18 cellular contexts compared by ENCODE assay signal in the genomic region with DNA sequence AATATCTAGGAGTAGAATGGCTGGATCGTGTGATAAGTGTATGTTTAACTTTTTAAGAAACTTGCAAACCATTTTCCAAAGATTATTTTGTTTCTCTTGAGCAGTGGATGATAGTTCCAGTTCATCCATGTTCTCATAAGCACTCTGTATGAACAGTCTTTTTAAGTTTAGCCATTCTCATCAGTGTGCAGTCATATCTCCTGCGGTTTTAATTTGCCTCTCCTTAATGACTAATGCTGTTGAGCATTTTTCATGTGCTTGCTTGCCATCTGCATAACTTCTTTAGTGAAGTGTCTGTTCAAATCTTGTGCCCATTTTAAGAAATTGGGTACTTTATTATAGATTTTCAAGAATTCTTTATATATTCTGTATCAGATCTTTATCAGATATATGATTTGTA. TPM values are rescaled to one million over a fixed set of nuclear protein-coding genes. Genes with fewer than 3 reads are reported as not detected.
DNase-seq lines count a peak whose midpoint lies in the region; ATAC-seq and TF ChIP-seq lines count a peak whose summit lies in the region.
"Had no signal": no experiment of that assay in that cellular context is flagged by ENCODE, and none has a peak within 500 bp of the region (broad histone marks: within the 10 kb centered on the region; RNA-seq: fewer than 3 reads in every experiment).

No MANE protein-coding gene starts in this region.

- H3K56ac ChIP-seq in IMR-90 (ENCODE audit: extremely low read depth, insufficient read depth, low read length): no peak overlapping the region

- no peak overlapping the region; the same call in 1 of the 2 replicates for H3K4me2 ChIP-seq in IMR-90 (ENCODE audit: low read depth, low read length)
- H3K4me2 ChIP-seq: hepatocyte had no signal

- H3K9me3 ChIP-seq in IMR-90 (ENCODE audit: control insufficient read depth, insufficient read depth, low read length) (no peaks in the 10 kb centered on the region), right atrium auricular region (no peaks in the 10 kb centered on the region), endodermal cell (ENCODE audit: control insufficient read depth, low read length) (no peaks in the 10 kb centered on the region)
- H3K9me3 ChIP-seq: spleen, upper lobe of left lung had no signal

- CTCF ChIA-PET in IMR-90 (lab: Yijun Ruan, JAX): no interaction called here

- peaks cover 11% of the 10 kb centered on the region for H3K36me3 Mint-ChIP-seq in endodermal cell (ENCODE audit: low read depth)

- H4K8ac ChIP-seq in IMR-90 (ENCODE audit: low read depth in 2 of 2, low read length in 2 of 2): no peak overlapping the region

- no peak overlapping the region for H2BK20ac ChIP-seq in IMR-90 (ENCODE audit: low read depth, low read length)

- H3K27ac ChIP-seq in IMR-90 (ENCODE audit: insufficient read depth, low read length): no peak overlapping the region
- H3K27ac ChIP-seq in right atrium auricular region: no peak overlapping the region
- no peak overlapping the region for H3K27ac ChIP-seq in endodermal cell (ENCODE audit: low read depth, low read length)
- H3K27ac ChIP-seq: hepatocyte, upper lobe of left lung had no signal

- BruUV-seq in IMR-90 (replicated peaks; lab: Mats Ljungman, UMichigan): no TSS peak

- peaks cover 3% of the 10 kb centered on the region for H3K9me1 ChIP-seq in IMR-90 (ENCODE audit: insufficient read depth, low read length)

- H3K4me3 Mint-ChIP-seq in endodermal cell: no peak overlapping the region
- H3K4me3 Mint-ChIP-seq: activated naive CD8-positive, alpha-beta T cell treated with anti-CD3 and anti-CD28 coated beads, Interleukin-2, amount 50 U/mL, for 24 hours; activated T-cell treated with anti-CD3 and anti-CD28 coated beads, Interleukin-2, amount 50 U/mL, for 72 hours had no signal

- peaks cover 4% of the 10 kb centered on the region; the same call in 1 of the 2 replicates for H3K36me3 ChIP-seq in IMR-90 (ENCODE audit: control insufficient read depth, insufficient read depth, low read length)
- H3K36me3 ChIP-seq in right atrium auricular region: no peaks in the 10 kb centered on the region
- H3K36me3 ChIP-seq in endodermal cell (ENCODE audit: control insufficient read depth, insufficient read depth, low read length): peaks cover 3% of the 10 kb centered on the region
- H3K36me3 ChIP-seq: spleen, upper lobe of left lung had no signal

- H3K4ac ChIP-seq in IMR-90 (ENCODE audit: low read depth, low read length): no peak overlapping the region

- POLR2A ChIA-PET in IMR-90 (lab: Charles Lee; ENCODE audit: unreplicated experiment): no interaction called here

- intact Hi-C loops in IMR-90 (cut with micrococcal nuclease) (loop anchor here (2.0 to 5.0 kb wide), 2 partner anchors 41 to 119 kb away; no protein-coding TSS in a partner anchor), left colon (cut with DNase I, micrococcal nuclease) (no loop called here)

- TF ChIP-seq POLR2A in IMR-90 (IDR thresholded peaks at IDR 0.05; ENCODE audit: low read depth, low read length): no peak

- H3K79me1 ChIP-seq in IMR-90 (ENCODE audit: low read depth in 1 of 2, low read length in 2 of 2): peaks cover 14 to 23% of the 10 kb centered on the region in 2 experiments

- H3K27ac Mint-ChIP-seq in endodermal cell: no peak overlapping the region
- H3K27ac Mint-ChIP-seq: activated naive CD8-positive, alpha-beta T cell treated with anti-CD3 and anti-CD28 coated beads, Interleukin-2, amount 50 U/mL, for 24 hours; activated T-cell treated with anti-CD3 and anti-CD28 coated beads, Interleukin-2, amount 50 U/mL, for 72 hours had no signal

- TF ChIP-seq CTCF in AG09309 (IDR thresholded peaks at IDR 0.05; ENCODE audit: control insufficient read depth, insufficient read depth, low read depth, low read length, missing control alignments): no peak
- no peak for TF ChIP-seq CTCF in IMR-90 (conservative IDR thresholded peaks at IDR 0.05; ENCODE audit: low read depth, low read length)
- no peak for TF ChIP-seq CTCF in foreskin fibroblast (IDR thresholded peaks at IDR 0.05; ENCODE audit: low read depth, low read length)
- TF ChIP-seq CTCF in right atrium auricular region (IDR thresholded peaks at IDR 0.05): no peak
- no peak for TF ChIP-seq CTCF in endodermal cell (conservative IDR thresholded peaks at IDR 0.05)

- no peaks in the 10 kb centered on the region for H3K9me3 Mint-ChIP-seq in endodermal cell
- H3K9me3 Mint-ChIP-seq: activated naive CD8-positive, alpha-beta T cell treated with anti-CD3 and anti-CD28 coated beads, Interleukin-2, amount 50 U/mL, for 24 hours; activated T-cell treated with anti-CD3 and anti-CD28 coated beads, Interleukin-2, amount 50 U/mL, for 72 hours had no signal

- H3K4me1 ChIP-seq in IMR-90 (ENCODE audit: control insufficient read depth, insufficient read depth, low read length) (peaks cover 3% of the 10 kb centered on the region), right atrium auricular region (no peaks in the 10 kb centered on the region), endodermal cell (ENCODE audit: control insufficient read depth, insufficient read depth, low read length) (no peaks in the 10 kb centered on the region)
- H3K4me1 ChIP-seq: upper lobe of left lung had no signal

- no CpG with 5 or more reads among the region's 2 CpGs for WGBS in IMR-90 (ENCODE audit: extremely low coverage in 2 of 2, insufficient read length in 1 of 2), 2 experiments
- 86 to 100% methylated on average over 1 to 2 of the region's 2 CpGs for WGBS in endodermal cell (ENCODE audit: insufficient coverage in 1 of 2, insufficient read length in 1 of 2), 2 experiments

- no peak overlapping the region for H3K23ac ChIP-seq in IMR-90 (ENCODE audit: low read depth, low read length)

- in situ Hi-C loops in IMR-90 (cut with MboI; ENCODE audit: low sequenced_read_pairs): no loop called here

- no peak overlapping the region for H2BK15ac ChIP-seq in IMR-90 (ENCODE audit: low read depth, low read length)

- H3K4me3 ChIP-seq in AG09309 (ENCODE audit: control insufficient read depth, low read depth, low read length) (no peak overlapping the region), IMR-90 (ENCODE audit: insufficient read depth, low read depth, low read length) (no peak overlapping the region), foreskin fibroblast (ENCODE audit: low read depth in 1 of 2, low read length in 2 of 2) (no peak overlapping the region), right atrium auricular region (no peak overlapping the region), endodermal cell (ENCODE audit: low read length) (no peak overlapping the region)
- H3K4me3 ChIP-seq: hepatocyte, spleen, upper lobe of left lung had no signal

- H3K27me3 Mint-ChIP-seq in endodermal cell (ENCODE audit: insufficient read depth): no peaks in the 10 kb centered on the region

- DNase-seq in AG09309 (ENCODE audit: low read depth) (peak; percentile 35), IMR-90 (peak; percentile 72), amniotic stem cell (lab: John Stamatoyannopoulos, UW) (peak; percentile 29), foreskin fibroblast (peak; percentile 18 to 45), left colon (no peak), right atrium auricular region (ENCODE audit: low spot score) (no peak), GDM1 (lab: John Stamatoyannopoulos, UW) (no peak), endodermal cell (no peak)
- DNase-seq: ACHN; activated naive CD8-positive, alpha-beta T cell treated with anti-CD3 and anti-CD28 coated beads, Interleukin-2, amount 50 U/mL, for 24 hours; activated T-cell treated with anti-CD3 and anti-CD28 coated beads, Interleukin-2, amount 50 U/mL, for 72 hours; COR-L47; NCI-H1694; posterior cingulate gyrus; spleen; stimulated activated naive CD4-positive, alpha-beta T cell; upper lobe of left lung had no signal

- H2AK9ac ChIP-seq in IMR-90 (replicated peaks; ENCODE audit: low read depth, low read length, poor library complexity): no peak overlapping the region

- dilution Hi-C loops in IMR-90 (cut with HindIII; ENCODE audit: low sequenced_read_pairs, unreplicated experiment): no loop called here

- no peaks in the 10 kb centered on the region for H3K27me3 ChIP-seq in IMR-90 (ENCODE audit: control insufficient read depth, insufficient read depth, low read length)
- no peaks in the 10 kb centered on the region for H3K27me3 ChIP-seq in right atrium auricular region
- H3K27me3 ChIP-seq in endodermal cell (ENCODE audit: control insufficient read depth, insufficient read depth, low read length, poor library complexity, severe bottlenecking): no peaks in the 10 kb centered on the region
- H3K27me3 ChIP-seq: hepatocyte, spleen, upper lobe of left lung had no signal

- ATAC-seq in IMR-90 (ENCODE audit: low read depth): peak; percentile 70
- ATAC-seq in left colon: no peak
- ATAC-seq: activated naive CD8-positive, alpha-beta T cell treated with anti-CD3 and anti-CD28 coated beads, Interleukin-2, amount 50 U/mL, for 24 hours; activated T-cell treated with anti-CD3 and anti-CD28 coated beads, Interleukin-2, amount 50 U/mL, for 72 hours had no signal

- H2BK120ac ChIP-seq in IMR-90 (ENCODE audit: low read depth, low read length): no peak overlapping the region

- peaks cover 13% of the 10 kb centered on the region; the same call in 1 of the 2 replicates for H4K20me1 ChIP-seq in IMR-90 (ENCODE audit: insufficient read depth, low read length)

- H3K9ac ChIP-seq in IMR-90 (ENCODE audit: low read depth, low read length): no peak overlapping the region
- no peak overlapping the region for H3K9ac ChIP-seq in endodermal cell (ENCODE audit: extremely low read depth, low read length, poor library complexity, severe bottlenecking)

- H2AK5ac ChIP-seq in IMR-90 (ENCODE audit: low read depth, low read length): no peak overlapping the region

- no peak overlapping the region for H4K5ac ChIP-seq in IMR-90 (ENCODE audit: low read depth, low read length)

- H2BK5ac ChIP-seq in IMR-90 (ENCODE audit: low read depth, low read length, poor library complexity, severe bottlenecking): no peak overlapping the region

- no peak overlapping the region for H4K91ac ChIP-seq in IMR-90 (ENCODE audit: insufficient read depth, low read depth, low read length)

- H3K4me1 Mint-ChIP-seq in endodermal cell: no peaks in the 10 kb centered on the region

- TF ChIP-seq RAD21 in IMR-90 (IDR thresholded peaks at IDR 0.05; ENCODE audit: low read length): no peak

- H3K14ac ChIP-seq in IMR-90 (replicated peaks; ENCODE audit: low read depth, low read length): no peak overlapping the region

- H2AFZ ChIP-seq in IMR-90 (replicated peaks; ENCODE audit: low read length, poor library complexity): no peak overlapping the region
- H2AFZ ChIP-seq: hepatocyte had no signal

- H3K18ac ChIP-seq in IMR-90 (ENCODE audit: low read depth, low read length): no peak overlapping the region

TF ChIP-seq in IMR-90, 13 proteins besides CTCF, POLR2A, EP300 and RAD21 (continues in another document):
- TF ChIP-seq RFX5 (IDR thresholded peaks at IDR 0.05; ENCODE audit: low read depth, low read length) (no peak), CHD1 (IDR thresholded peaks at IDR 0.05; ENCODE audit: low read depth, low read length) (no peak)

RNA-seq across cellular contexts. Expression of gene WASF3, which starts 58.6 kb away (rescaled TPM):
- 4.3 and 5.8 TPM in 2 replicates for total RNA-seq in IMR-90 (2012; rRNA removed)
- 10.5 and 11.4 TPM in 2 replicates for polyA plus RNA-seq in IMR-90 (2012; rRNA removed)
- 5.8 and 6.7 TPM in 2 replicates for polyA plus RNA-seq in IMR-90 (2012; cell fraction: cytosol; rRNA removed)
- polyA plus RNA-seq in IMR-90 (2012; cell fraction: nucleus; rRNA removed; ENCODE audit: low replicate concordance): 13.3 and 26.5 TPM in 2 replicates
- 1 to 10 TPM; 3.1 to 4.1 TPM for total RNA-seq in left colon
- total RNA-seq in right atrium auricular region: 10 to 100 TPM; 11.8 to 14.4 TPM
- total RNA-seq in endodermal cell: 10 to 100 TPM; 20.5 to 32.6 TPM
- 48.2 TPM for polyA plus RNA-seq in endodermal cell (2013, experiment 1 of 2)
- polyA plus RNA-seq in endodermal cell (2013, experiment 2 of 2): 43.5 TPM

Comparison
In these comparisons a context has a peak if more than half of its experiments do, and no peak if none do; other contexts are left out.
1. DNase-seq: peak in AG09309 (single experiment), IMR-90 (single experiment), amniotic stem cell (single experiment) and foreskin fibroblast (2 of 2); none in left colon (0 of 2), right atrium auricular region (single experiment), GDM1 (single experiment) and endodermal cell (single experiment).